In the genomic region with DNA sequence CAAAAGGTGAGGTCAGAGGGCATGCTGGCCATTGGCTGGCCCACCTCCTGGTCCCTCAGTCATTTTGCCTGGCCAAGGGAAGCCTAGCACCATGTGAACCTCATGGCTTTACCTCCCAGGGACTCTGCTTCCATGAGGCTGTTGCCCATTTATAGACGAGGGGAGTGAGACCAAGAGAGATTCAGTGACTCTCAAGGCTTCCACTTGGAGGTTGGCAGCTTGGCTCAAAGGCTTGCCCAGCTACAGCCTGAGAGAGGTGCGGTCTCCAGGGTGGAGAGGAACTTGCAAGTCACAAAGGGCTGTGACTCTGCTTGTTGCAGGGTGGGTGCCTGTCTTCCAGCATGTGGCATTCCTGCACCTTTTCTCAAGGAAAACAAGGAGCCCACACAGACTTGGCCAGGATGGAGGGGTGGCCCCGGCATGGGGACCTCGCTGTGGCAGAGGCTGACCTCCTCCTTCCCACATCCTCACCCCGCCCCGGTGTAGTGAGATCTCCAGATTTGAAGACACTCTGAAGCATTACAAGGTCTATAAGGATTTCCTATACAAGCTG, we compare ENCODE assay signal across 22 cellular contexts. TPM values are rescaled to one million over a fixed set of nuclear protein-coding genes. Genes with fewer than 3 reads are reported as not detected.
"Had no signal": no experiment of that assay in that cellular context is flagged by ENCODE, and none has a peak within 500 bp of the region (broad histone marks: within the 10 kb centered on the region; RNA-seq: fewer than 3 reads in every experiment).

No MANE protein-coding gene starts in this region.

- ATAC-seq: activated T-cell treated with anti-CD3 and anti-CD28 coated beads, Interleukin-2, amount 50 U/mL, for 72 hours; lower lobe of right lung; T-helper 17 cell had no signal

- H3K27ac Mint-ChIP-seq: activated CD4-positive, alpha-beta memory T cell treated with anti-CD3 and anti-CD28 coated beads for 36 hours; activated naive CD8-positive, alpha-beta T cell treated with anti-CD3 and anti-CD28 coated beads for 36 hours; activated T-cell treated with anti-CD3 and anti-CD28 coated beads, Interleukin-2, amount 50 U/mL, for 72 hours; mesothelial cell of epicardium; T-helper 17 cell had no signal

- H3K9me3 Mint-ChIP-seq: activated CD4-positive, alpha-beta memory T cell treated with anti-CD3 and anti-CD28 coated beads for 36 hours; activated naive CD8-positive, alpha-beta T cell treated with anti-CD3 and anti-CD28 coated beads for 36 hours; activated T-cell treated with anti-CD3 and anti-CD28 coated beads, Interleukin-2, amount 50 U/mL, for 72 hours; mesothelial cell of epicardium had no signal

- DNase-seq: activated CD4-positive, alpha-beta memory T cell treated with anti-CD3 and anti-CD28 coated beads for 36 hours; activated gamma-delta T cell treated with Interleukin-2 at 50 U/mL for 16 hours; activated naive CD8-positive, alpha-beta T cell treated with anti-CD3 and anti-CD28 coated beads for 36 hours; activated T-cell treated with anti-CD3 and anti-CD28 coated beads, Interleukin-2, amount 50 U/mL, for 72 hours; brain microvascular endothelial cell; effector memory CD4-positive, alpha-beta T cell; foreskin melanocyte; lower lobe of right lung; stimulated activated CD4-positive, alpha-beta T cell treated with anti-CD3 and anti-CD28 coated beads, Interleukin-15, amount 100 ng/mL, for 24 hours; stimulated activated CD4-positive, alpha-beta T cell treated with anti-CD3 and anti-CD28 coated beads, Interleukin-4, amount 100 ng/mL, for 1 hour; stimulated activated naive CD4-positive, alpha-beta T cell; substantia nigra; T-helper 17 cell; WERI-Rb-1 had no signal

- H3K79me2 ChIP-seq: parathyroid adenoma had no signal

- H2AFZ ChIP-seq: parathyroid adenoma had no signal

- H3K9me3 ChIP-seq: lower lobe of right lung, tibial nerve had no signal

- H3K36me3 ChIP-seq: brain microvascular endothelial cell, lower lobe of right lung, WERI-Rb-1 had no signal

- H3K4me3 ChIP-seq: lower lobe of right lung, tibial nerve had no signal

- H3K36me3 Mint-ChIP-seq: activated CD4-positive, alpha-beta memory T cell treated with anti-CD3 and anti-CD28 coated beads for 36 hours; activated naive CD8-positive, alpha-beta T cell treated with anti-CD3 and anti-CD28 coated beads for 36 hours; mesothelial cell of epicardium had no signal

- H3K4me1 ChIP-seq: lower lobe of right lung, parathyroid adenoma, tibial nerve had no signal

- H3K9ac ChIP-seq: parathyroid adenoma had no signal

- H3K27ac ChIP-seq: brain microvascular endothelial cell, epithelial cell of prostate, lower lobe of right lung, parathyroid adenoma, tibial nerve, WERI-Rb-1 had no signal

- H3K4me1 Mint-ChIP-seq: activated naive CD8-positive, alpha-beta T cell treated with anti-CD3 and anti-CD28 coated beads for 36 hours had no signal

- H3K4me3 Mint-ChIP-seq: activated CD4-positive, alpha-beta memory T cell treated with anti-CD3 and anti-CD28 coated beads for 36 hours; activated naive CD8-positive, alpha-beta T cell treated with anti-CD3 and anti-CD28 coated beads for 36 hours; activated T-cell treated with anti-CD3 and anti-CD28 coated beads, Interleukin-2, amount 50 U/mL, for 72 hours; mesothelial cell of epicardium; T-helper 17 cell had no signal

RNA-seq across cellular contexts. Expression of a gene that starts 24.5 kb away (rescaled TPM):
- total RNA-seq: activated CD4-positive, alpha-beta memory T cell treated with anti-CD3 and anti-CD28 coated beads for 36 hours; activated naive CD8-positive, alpha-beta T cell treated with anti-CD3 and anti-CD28 coated beads for 36 hours; activated T-cell treated with anti-CD3 and anti-CD28 coated beads, Interleukin-2, amount 50 U/mL, for 72 hours; fibroblast of lung; mesothelial cell of epicardium; renal cortical epithelial cell; skeletal muscle tissue; T-helper 17 cell had no signal
- polyA plus RNA-seq: fibroblast of lung, neural cell had no signal
